In the genomic region with DNA sequence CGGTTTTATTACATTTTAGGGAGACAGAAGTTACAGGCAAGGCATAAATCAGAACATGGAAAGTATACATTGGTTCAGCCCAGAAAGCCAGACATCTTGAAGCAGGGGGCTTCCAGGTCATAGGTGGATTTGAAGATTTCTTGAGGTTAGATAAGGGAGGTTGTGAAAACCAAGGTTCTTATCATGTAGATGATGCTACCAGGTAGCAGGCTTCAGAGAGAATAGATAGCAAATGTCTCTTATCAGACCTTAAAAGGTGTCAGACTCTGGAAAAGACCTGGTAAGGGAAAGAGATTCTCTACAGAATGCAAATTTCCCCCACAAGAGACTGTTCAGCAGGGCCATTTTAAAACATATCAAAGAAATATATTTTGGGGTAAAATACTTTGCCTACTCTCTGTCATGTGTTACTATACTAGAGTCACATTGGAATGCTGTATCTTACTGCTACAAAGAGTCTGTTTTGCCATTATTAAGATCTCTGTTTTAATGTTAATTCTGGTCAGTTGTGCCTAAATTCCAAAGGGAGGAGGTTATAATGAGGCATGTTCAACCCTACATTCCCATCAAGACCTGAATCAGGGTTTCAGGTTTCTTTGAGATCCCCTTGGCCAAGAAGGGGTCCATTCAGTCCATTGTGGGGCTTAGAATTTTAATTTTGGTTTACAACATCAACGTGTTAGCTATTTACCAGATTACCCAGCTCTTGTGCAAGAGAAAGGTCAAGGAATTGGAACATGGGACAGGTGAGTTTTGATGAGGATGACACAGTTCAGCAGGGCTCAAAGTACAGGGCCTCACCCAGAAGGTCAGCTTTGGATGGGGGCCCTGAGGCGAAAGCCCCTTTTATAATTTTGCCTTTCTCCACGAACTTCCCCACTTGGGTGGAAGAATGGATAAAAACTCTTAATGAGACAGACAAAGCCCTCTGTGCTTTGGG, we compare ENCODE assay signal across 1 cellular context.
TF ChIP-seq lines count a peak whose summit lies in the region.

No MANE protein-coding gene starts in this region.

TF ChIP-seq in GM23338, 12 proteins besides CTCF, POLR2A, EP300 and RAD21:
- TF ChIP-seq, protein P1, sequence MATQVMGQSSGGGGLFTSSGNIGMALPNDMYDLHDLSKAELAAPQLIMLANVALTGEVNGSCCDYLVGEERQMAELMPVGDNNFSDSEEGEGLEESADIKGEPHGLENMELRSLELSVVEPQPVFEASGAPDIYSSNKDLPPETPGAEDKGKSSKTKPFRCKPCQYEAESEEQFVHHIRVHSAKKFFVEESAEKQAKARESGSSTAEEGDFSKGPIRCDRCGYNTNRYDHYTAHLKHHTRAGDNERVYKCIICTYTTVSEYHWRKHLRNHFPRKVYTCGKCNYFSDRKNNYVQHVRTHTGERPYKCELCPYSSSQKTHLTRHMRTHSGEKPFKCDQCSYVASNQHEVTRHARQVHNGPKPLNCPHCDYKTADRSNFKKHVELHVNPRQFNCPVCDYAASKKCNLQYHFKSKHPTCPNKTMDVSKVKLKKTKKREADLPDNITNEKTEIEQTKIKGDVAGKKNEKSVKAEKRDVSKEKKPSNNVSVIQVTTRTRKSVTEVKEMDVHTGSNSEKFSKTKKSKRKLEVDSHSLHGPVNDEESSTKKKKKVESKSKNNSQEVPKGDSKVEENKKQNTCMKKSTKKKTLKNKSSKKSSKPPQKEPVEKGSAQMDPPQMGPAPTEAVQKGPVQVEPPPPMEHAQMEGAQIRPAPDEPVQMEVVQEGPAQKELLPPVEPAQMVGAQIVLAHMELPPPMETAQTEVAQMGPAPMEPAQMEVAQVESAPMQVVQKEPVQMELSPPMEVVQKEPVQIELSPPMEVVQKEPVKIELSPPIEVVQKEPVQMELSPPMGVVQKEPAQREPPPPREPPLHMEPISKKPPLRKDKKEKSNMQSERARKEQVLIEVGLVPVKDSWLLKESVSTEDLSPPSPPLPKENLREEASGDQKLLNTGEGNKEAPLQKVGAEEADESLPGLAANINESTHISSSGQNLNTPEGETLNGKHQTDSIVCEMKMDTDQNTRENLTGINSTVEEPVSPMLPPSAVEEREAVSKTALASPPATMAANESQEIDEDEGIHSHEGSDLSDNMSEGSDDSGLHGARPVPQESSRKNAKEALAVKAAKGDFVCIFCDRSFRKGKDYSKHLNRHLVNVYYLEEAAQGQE (IDR thresholded peaks at IDR 0.05; ENCODE audit: unreplicated experiment) = no peak
- TF ChIP-seq, protein P2, sequence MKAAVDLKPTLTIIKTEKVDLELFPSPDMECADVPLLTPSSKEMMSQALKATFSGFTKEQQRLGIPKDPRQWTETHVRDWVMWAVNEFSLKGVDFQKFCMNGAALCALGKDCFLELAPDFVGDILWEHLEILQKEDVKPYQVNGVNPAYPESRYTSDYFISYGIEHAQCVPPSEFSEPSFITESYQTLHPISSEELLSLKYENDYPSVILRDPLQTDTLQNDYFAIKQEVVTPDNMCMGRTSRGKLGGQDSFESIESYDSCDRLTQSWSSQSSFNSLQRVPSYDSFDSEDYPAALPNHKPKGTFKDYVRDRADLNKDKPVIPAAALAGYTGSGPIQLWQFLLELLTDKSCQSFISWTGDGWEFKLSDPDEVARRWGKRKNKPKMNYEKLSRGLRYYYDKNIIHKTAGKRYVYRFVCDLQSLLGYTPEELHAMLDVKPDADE (IDR thresholded peaks at IDR 0.05) = no peak
- no peak for TF ChIP-seq NANOG (IDR thresholded peaks at IDR 0.05; ENCODE audit: borderline replicate concordance)
- no peak for TF ChIP-seq EZH2 (IDR thresholded peaks at IDR 0.05; ENCODE audit: low read depth, unreplicated experiment)
- TF ChIP-seq CREB1 (CRISPR knock-in tag; IDR thresholded peaks at IDR 0.05; ENCODE audit: low read depth) = no peak
- TF ChIP-seq, protein P3, sequence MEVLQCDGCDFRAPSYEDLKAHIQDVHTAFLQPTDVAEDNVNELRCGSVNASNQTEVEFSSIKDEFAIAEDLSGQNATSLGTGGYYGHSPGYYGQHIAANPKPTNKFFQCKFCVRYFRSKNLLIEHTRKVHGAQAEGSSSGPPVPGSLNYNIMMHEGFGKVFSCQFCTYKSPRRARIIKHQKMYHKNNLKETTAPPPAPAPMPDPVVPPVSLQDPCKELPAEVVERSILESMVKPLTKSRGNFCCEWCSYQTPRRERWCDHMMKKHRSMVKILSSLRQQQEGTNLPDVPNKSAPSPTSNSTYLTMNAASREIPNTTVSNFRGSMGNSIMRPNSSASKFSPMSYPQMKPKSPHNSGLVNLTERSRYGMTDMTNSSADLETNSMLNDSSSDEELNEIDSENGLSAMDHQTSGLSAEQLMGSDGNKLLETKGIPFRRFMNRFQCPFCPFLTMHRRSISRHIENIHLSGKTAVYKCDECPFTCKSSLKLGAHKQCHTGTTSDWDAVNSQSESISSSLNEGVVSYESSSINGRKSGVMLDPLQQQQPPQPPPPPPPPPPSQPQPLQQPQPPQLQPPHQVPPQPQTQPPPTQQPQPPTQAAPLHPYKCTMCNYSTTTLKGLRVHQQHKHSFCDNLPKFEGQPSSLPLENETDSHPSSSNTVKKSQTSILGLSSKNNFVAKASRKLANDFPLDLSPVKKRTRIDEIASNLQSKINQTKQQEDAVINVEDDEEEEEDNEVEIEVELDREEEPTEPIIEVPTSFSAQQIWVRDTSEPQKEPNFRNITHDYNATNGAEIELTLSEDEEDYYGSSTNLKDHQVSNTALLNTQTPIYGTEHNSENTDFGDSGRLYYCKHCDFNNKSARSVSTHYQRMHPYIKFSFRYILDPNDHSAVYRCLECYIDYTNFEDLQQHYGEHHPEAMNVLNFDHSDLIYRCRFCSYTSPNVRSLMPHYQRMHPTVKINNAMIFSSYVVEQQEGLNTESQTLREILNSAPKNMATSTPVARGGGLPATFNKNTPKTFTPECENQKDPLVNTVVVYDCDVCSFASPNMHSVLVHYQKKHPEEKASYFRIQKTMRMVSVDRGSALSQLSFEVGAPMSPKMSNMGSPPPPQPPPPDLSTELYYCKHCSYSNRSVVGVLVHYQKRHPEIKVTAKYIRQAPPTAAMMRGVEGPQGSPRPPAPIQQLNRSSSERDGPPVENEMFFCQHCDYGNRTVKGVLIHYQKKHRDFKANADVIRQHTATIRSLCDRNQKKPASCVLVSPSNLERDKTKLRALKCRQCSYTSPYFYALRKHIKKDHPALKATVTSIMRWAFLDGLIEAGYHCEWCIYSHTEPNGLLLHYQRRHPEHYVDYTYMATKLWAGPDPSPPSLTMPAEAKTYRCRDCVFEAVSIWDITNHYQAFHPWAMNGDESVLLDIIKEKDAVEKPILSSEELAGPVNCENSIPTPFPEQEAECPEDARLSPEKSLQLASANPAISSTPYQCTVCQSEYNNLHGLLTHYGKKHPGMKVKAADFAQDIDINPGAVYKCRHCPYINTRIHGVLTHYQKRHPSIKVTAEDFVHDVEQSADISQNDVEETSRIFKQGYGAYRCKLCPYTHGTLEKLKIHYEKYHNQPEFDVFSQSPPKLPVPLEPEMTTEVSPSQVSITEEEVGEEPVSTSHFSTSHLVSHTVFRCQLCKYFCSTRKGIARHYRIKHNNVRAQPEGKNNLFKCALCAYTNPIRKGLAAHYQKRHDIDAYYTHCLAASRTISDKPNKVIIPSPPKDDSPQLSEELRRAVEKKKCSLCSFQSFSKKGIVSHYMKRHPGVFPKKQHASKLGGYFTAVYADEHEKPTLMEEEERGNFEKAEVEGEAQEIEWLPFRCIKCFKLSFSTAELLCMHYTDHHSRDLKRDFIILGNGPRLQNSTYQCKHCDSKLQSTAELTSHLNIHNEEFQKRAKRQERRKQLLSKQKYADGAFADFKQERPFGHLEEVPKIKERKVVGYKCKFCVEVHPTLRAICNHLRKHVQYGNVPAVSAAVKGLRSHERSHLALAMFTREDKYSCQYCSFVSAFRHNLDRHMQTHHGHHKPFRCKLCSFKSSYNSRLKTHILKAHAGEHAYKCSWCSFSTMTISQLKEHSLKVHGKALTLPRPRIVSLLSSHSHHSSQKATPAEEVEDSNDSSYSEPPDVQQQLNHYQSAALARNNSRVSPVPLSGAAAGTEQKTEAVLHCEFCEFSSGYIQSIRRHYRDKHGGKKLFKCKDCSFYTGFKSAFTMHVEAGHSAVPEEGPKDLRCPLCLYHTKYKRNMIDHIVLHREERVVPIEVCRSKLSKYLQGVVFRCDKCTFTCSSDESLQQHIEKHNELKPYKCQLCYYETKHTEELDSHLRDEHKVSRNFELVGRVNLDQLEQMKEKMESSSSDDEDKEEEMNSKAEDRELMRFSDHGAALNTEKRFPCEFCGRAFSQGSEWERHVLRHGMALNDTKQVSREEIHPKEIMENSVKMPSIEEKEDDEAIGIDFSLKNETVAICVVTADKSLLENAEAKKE (CRISPR knock-in tag; IDR thresholded peaks at IDR 0.05) = no peak
- no peak for TF ChIP-seq STAT1 (IDR thresholded peaks at IDR 0.05; ENCODE audit: unreplicated experiment)
- no peak for TF ChIP-seq JUNB (IDR thresholded peaks at IDR 0.05; ENCODE audit: unreplicated experiment)
- TF ChIP-seq ZNF114 (CRISPR knock-in tag; IDR thresholded peaks at IDR 0.05) = no peak
- no peak for TF ChIP-seq EZH2phosphoT487 (IDR thresholded peaks at IDR 0.05; ENCODE audit: unreplicated experiment)
- no peak for TF ChIP-seq POLR2AphosphoS5 (IDR thresholded peaks at IDR 0.05; ENCODE audit: low read depth)
- TF ChIP-seq ZNF331 (CRISPR knock-in tag; IDR thresholded peaks at IDR 0.05; ENCODE audit: low read depth) = no peak
